Comparison of ENCODE assay signal across 25 cellular contexts in the genomic region with DNA sequence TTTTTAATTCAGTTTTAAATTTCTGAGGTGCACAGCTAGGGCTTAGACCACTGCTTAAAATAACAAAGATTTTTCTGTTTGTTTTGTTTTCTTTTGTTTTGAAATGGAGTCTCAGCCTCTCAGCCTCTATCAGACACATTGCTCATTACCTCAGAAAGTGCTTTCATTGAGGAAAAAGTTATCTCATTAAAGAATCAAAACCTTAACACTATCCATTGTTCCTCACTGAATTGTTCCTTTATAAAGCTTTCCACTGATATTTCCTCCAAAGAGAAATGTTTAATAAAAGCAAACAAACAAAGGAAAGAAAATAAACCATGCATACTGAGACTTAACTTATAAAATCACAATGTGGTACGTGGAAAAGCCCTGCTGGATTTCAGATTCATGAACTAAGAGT.
DNase-seq lines count a peak whose midpoint lies in the region; ATAC-seq, FAIRE-seq and TF ChIP-seq lines count a peak whose summit lies in the region.
"Had no signal": no experiment of that assay in that cellular context is flagged by ENCODE, and none has a peak within 500 bp of the region (broad histone marks: within the 10 kb centered on the region; RNA-seq: fewer than 3 reads in every experiment).

No MANE protein-coding gene starts in this region.

- POLR2A ChIA-PET in PC-9 (lab: Charles Lee; ENCODE audit: unreplicated experiment) = no interaction called here

- no TSS peak for BruUV-seq in PC-9 (replicated peaks; lab: Mats Ljungman, UMichigan)

- no peaks in the 10 kb centered on the region for H3K27me3 Mint-ChIP-seq in endodermal cell (ENCODE audit: insufficient read depth)

- no peaks in the 10 kb centered on the region for H3K9me3 Mint-ChIP-seq in endodermal cell
- H3K9me3 Mint-ChIP-seq: CD4-positive, CD25-positive, alpha-beta regulatory T cell; CD8-positive, alpha-beta T cell had no signal

- H3K9me2 ChIP-seq in PC-9 (ENCODE audit: insufficient read depth) = no peaks in the 10 kb centered on the region

- TF ChIP-seq CTCF in D721Med (IDR thresholded peaks at IDR 0.05; ENCODE audit: insufficient read depth, missing control alignments) (no peak), PC-9 (conservative IDR thresholded peaks at IDR 0.05) (no peak), endodermal cell (conservative IDR thresholded peaks at IDR 0.05) (no peak), thyroid gland (IDR thresholded peaks at IDR 0.05) (no peak)

- H3K4me1 Mint-ChIP-seq in endodermal cell = peaks cover 77% of the 10 kb centered on the region
- H3K4me1 Mint-ChIP-seq: B cell; CD4-positive, CD25-positive, alpha-beta regulatory T cell had no signal

- H3K27me3 ChIP-seq in PC-9 (ENCODE audit: insufficient read depth, low read depth) (no peaks in the 10 kb centered on the region), endodermal cell (ENCODE audit: control insufficient read depth, insufficient read depth, low read length, poor library complexity, severe bottlenecking) (no peaks in the 10 kb centered on the region), thyroid gland (no peaks in the 10 kb centered on the region)
- H3K27me3 ChIP-seq: BLaER1 had no signal

- no peak for TF ChIP-seq POLR2A in thyroid gland (IDR thresholded peaks at IDR 0.05)

- no peaks in the 10 kb centered on the region for H3K36me3 Mint-ChIP-seq in endodermal cell (ENCODE audit: low read depth)
- H3K36me3 Mint-ChIP-seq: CD4-positive, CD25-positive, alpha-beta regulatory T cell; CD8-positive, alpha-beta T cell had no signal

- intact Hi-C loops in PC-9 (cut with micrococcal nuclease; ENCODE audit: unreplicated experiment) (no loop called here), thyroid gland (cut with DNase I) (no loop called here)

- FAIRE-seq in D721Med (lab: Jason Lieb, UNC) (peak; percentile 51), islet of Langerhans (lab: Jason Lieb, UNC) (peak; percentile 61)
- FAIRE-seq: A204.1, GM12891, GM18507 had no signal

- H3K4me1 ChIP-seq in PC-9 (replicated peaks; ENCODE audit: insufficient read depth) = no peaks in the 10 kb centered on the region
- H3K4me1 ChIP-seq in endodermal cell (ENCODE audit: control insufficient read depth, insufficient read depth, low read length) = peaks cover 42% of the 10 kb centered on the region
- H3K4me1 ChIP-seq in thyroid gland = peaks cover 10 to 20% of the 10 kb centered on the region in 2 donors
- H3K4me1 ChIP-seq: BLaER1 had no signal

- CTCF ChIA-PET in PC-9 (lab: Charles Lee) = no interaction called here

- H3K9ac ChIP-seq in endodermal cell (ENCODE audit: extremely low read depth, low read length, poor library complexity, severe bottlenecking) = no peak overlapping the region
- H3K9ac ChIP-seq: BLaER1 had no signal

- H3K36me3 ChIP-seq in PC-9 (ENCODE audit: low read depth) (no peaks in the 10 kb centered on the region), endodermal cell (ENCODE audit: control insufficient read depth, insufficient read depth, low read length) (peaks cover 15% of the 10 kb centered on the region), thyroid gland (no peaks in the 10 kb centered on the region)
- H3K36me3 ChIP-seq: BLaER1 had no signal

- H3K4me2 ChIP-seq in PC-9 = no peak overlapping the region
- H3K4me2 ChIP-seq: BLaER1 had no signal

- H3K9me3 ChIP-seq in PC-9 (ENCODE audit: insufficient read depth, low read depth) = no peaks in the 10 kb centered on the region
- H3K9me3 ChIP-seq in endodermal cell (ENCODE audit: control insufficient read depth, low read length) = no peaks in the 10 kb centered on the region
- H3K9me3 ChIP-seq in thyroid gland = no peaks in the 10 kb centered on the region
- H3K9me3 ChIP-seq: BLaER1, Caco-2 had no signal

- no peak overlapping the region for H3K4me3 Mint-ChIP-seq in endodermal cell
- H3K4me3 Mint-ChIP-seq: B cell; CD4-positive, CD25-positive, alpha-beta regulatory T cell; CD8-positive, alpha-beta T cell had no signal

- no peaks in the 10 kb centered on the region for H4K20me1 ChIP-seq in PC-9 (ENCODE audit: insufficient read depth)
- H4K20me1 ChIP-seq: BLaER1 had no signal

- H3K4me3 ChIP-seq in PC-9 (no peak overlapping the region), endodermal cell (ENCODE audit: low read length) (peak overlapping the region; percentile 24), thyroid gland (replicated peaks in 1 of 3) (no peak overlapping the region)
- H3K4me3 ChIP-seq: BLaER1 had no signal

- 83 to 91% methylated on average over 1 of the region's 1 CpG for WGBS in endodermal cell (ENCODE audit: insufficient coverage in 1 of 2, insufficient read length in 1 of 2), 2 experiments
- WGBS in thyroid gland, 2 donors = 85 to 92% methylated on average over 1 of the region's 1 CpG

- H2AFZ ChIP-seq in PC-9 = 0 out of 2 replicates have a peak overlapping the region, but pooled peaks have one; percentile 25

- H3K79me2 ChIP-seq in PC-9 (ENCODE audit: low read depth) = no peaks in the 10 kb centered on the region

- no peak overlapping the region for H3K27ac ChIP-seq in PC-9
- H3K27ac ChIP-seq in endodermal cell (ENCODE audit: low read depth, low read length) = peak overlapping the region; percentile 45
- H3K27ac ChIP-seq in thyroid gland = no peak overlapping the region
- H3K27ac ChIP-seq: 22Rv1, BLaER1, C4-2B had no signal

- no peaks in the 10 kb centered on the region for H3F3A ChIP-seq in PC-9 (ENCODE audit: insufficient read depth, low read depth)

- no peak for DNase-seq in D721Med (ENCODE audit: insufficient read length, low spot score)
- DNase-seq in PC-9 = no peak
- no peak for DNase-seq in endodermal cell
- DNase-seq in SIG-M5 (lab: John Stamatoyannopoulos, UW) = no peak
- no peak for DNase-seq in thyroid gland
- no peak for DNase-seq in DMS153 treated with DMSO at 0.1 percent for 48 hours (lab: John Stamatoyannopoulos, UW; ENCODE audit: unreplicated experiment)
- DNase-seq: Caco-2; CD4-positive, CD25-positive, alpha-beta regulatory T cell; CD8-positive, alpha-beta T cell; DMS 273 treated with DMSO at 0.1 percent for 48 hours; DMS53; DMS79 treated with DMSO at 0.1 percent for 48 hours; GF-D8; GOT3; H7; HCEC 1CT had no signal

- H3K27ac Mint-ChIP-seq in endodermal cell = peak overlapping the region; percentile 46
- H3K27ac Mint-ChIP-seq: B cell; CD8-positive, alpha-beta T cell had no signal

- ATAC-seq in GM21526 (IDR thresholded peaks at IDR 0.05; ENCODE audit: low FRiP score, unreplicated experiment) = no peak
- ATAC-seq: CD8-positive, alpha-beta T cell had no signal
